ENCODE assay signal across 2 cellular contexts in genomic region chr7:20307901-20308300, GRCh38.
TF ChIP-seq lines count a peak whose summit lies in the region.

No MANE protein-coding gene starts in this region.

TF ChIP-seq in SK-N-SH, 30 proteins besides CTCF, POLR2A, EP300 and RAD21:
- TF ChIP-seq, protein P1, sequence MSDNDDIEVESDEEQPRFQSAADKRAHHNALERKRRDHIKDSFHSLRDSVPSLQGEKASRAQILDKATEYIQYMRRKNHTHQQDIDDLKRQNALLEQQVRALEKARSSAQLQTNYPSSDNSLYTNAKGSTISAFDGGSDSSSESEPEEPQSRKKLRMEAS (IDR thresholded peaks at IDR 0.05; ENCODE audit: low read depth): no peak
- TF ChIP-seq FOSL2 (IDR thresholded peaks at IDR 0.05; ENCODE audit: borderline replicate concordance, low read depth): no peak
- TF ChIP-seq POLR2AphosphoS5 (IDR thresholded peaks at IDR 0.05; ENCODE audit: low read depth, low read length): no peak
- no peak for TF ChIP-seq NRF1 (IDR thresholded peaks at IDR 0.05; ENCODE audit: low read depth, low read length)
- TF ChIP-seq RXRA (IDR thresholded peaks at IDR 0.05; ENCODE audit: borderline replicate concordance, low read depth): no peak
- TF ChIP-seq SMC3 (IDR thresholded peaks at IDR 0.05; ENCODE audit: low read depth, low read length): no peak

TF ChIP-seq in SK-N-SH treated with all-trans-retinoic acid at 6 μM for 48 hours, 23 proteins besides CTCF, POLR2A, EP300 and RAD21:
- no peak for TF ChIP-seq ZC3H10 (CRISPR knock-in tag; IDR thresholded peaks at IDR 0.05)
- no peak for TF ChIP-seq CREB5 (CRISPR knock-in tag; IDR thresholded peaks at IDR 0.05; ENCODE audit: low read depth)
- no peak for TF ChIP-seq TOX (CRISPR knock-in tag; IDR thresholded peaks at IDR 0.05; ENCODE audit: borderline replicate concordance)
